In genomic region chr1:24123611-24124010, GRCh38 we compare ENCODE assay signal across 35 cellular contexts. TPM values are rescaled to one million over a fixed set of nuclear protein-coding genes. Genes with fewer than 3 reads are reported as not detected.
"Had no signal": no experiment of that assay in that cellular context is flagged by ENCODE, and none has a peak within 500 bp of the region (broad histone marks: within the 10 kb centered on the region; RNA-seq: fewer than 3 reads in every experiment).

No MANE protein-coding gene starts in this region.

- H3K36me3 Mint-ChIP-seq: activated CD8-positive, alpha-beta memory T cell treated with anti-CD3 and anti-CD28 coated beads, Interleukin-2, amount 10 ng/mL, durations not matched to agents 7 days and 5 days; activated naive CD4-positive, alpha-beta T cell treated with anti-CD3 and anti-CD28 coated beads, Interleukin-2, amount 10 ng/mL, durations not matched to agents 7 days and 5 days; activated naive CD4-positive, alpha-beta T cell treated with anti-CD3 and anti-CD28 coated beads, Interleukin-2, amount 50 U/mL, for 24 hours; activated naive CD8-positive, alpha-beta T cell; activated naive CD8-positive, alpha-beta T cell treated with anti-CD3 and anti-CD28 coated beads, Interleukin-2, amount 10 ng/mL, durations not matched to agents 7 days and 5 days; brain had no signal

- H3K9me3 Mint-ChIP-seq: activated B cell treated with CpG ODN at 0.5 μM for 24 hours; activated CD4-positive, alpha-beta memory T cell treated with anti-CD3 and anti-CD28 coated beads, Interleukin-2, amount 10 ng/mL, durations not matched to agents 7 days and 5 days; activated CD4-positive, alpha-beta T cell treated with anti-CD3 and anti-CD28 coated beads, Interleukin-2, amount 10 ng/mL, durations not matched to agents 7 days and 5 days; activated naive CD4-positive, alpha-beta T cell treated with anti-CD3 and anti-CD28 coated beads, Interleukin-2, amount 10 ng/mL, durations not matched to agents 7 days and 5 days; activated naive CD4-positive, alpha-beta T cell treated with anti-CD3 and anti-CD28 coated beads, Interleukin-2, amount 50 U/mL, for 24 hours; activated naive CD8-positive, alpha-beta T cell treated with anti-CD3 and anti-CD28 coated beads, Interleukin-2, amount 10 ng/mL, durations not matched to agents 7 days and 5 days; activated naive CD8-positive, alpha-beta T cell treated with anti-CD3 and anti-CD28 coated beads, Interleukin-2, amount 50 U/mL, for 24 hours; activated T-cell treated with anti-CD3 and anti-CD28 coated beads, Interleukin-2, amount 50 U/mL, for 24 hours; activated T-helper 2 cell treated with anti-CD3 and anti-CD28 coated beads, Interferon-gamma antibody, Interleukin-2, Interleukin-4, amounts not matched to agents 10 μg/mL and 5 μg/mL and 100 μg/mL, durations not matched to agents 14 hours and 24 hours and 36 hours; central memory CD8-positive, alpha-beta T cell; T-helper 1 cell treated with Interleukin-12 subunit alpha and Interleukin-12 subunit beta and Interleukin-4 antibody, amounts not matched to agents 30 μg/mL and 1 μg/mL, for 36 hours; T-helper 2 cell treated with Interferon-gamma antibody and Interleukin-4, amounts not matched to agents 5 μg/mL and 100 μg/mL, for 36 hours had no signal

- ATAC-seq: activated CD8-positive, alpha-beta memory T cell treated with anti-CD3 and anti-CD28 coated beads, Interleukin-2, amount 10 ng/mL, durations not matched to agents 7 days and 5 days; activated CD8-positive, alpha-beta T cell treated with anti-CD3 and anti-CD28 coated beads, Interleukin-2, amount 10 ng/mL, durations not matched to agents 7 days and 5 days; activated naive CD8-positive, alpha-beta T cell treated with anti-CD3 and anti-CD28 coated beads, Interleukin-2, amount 50 U/mL, for 24 hours had no signal

- H3K4me1 Mint-ChIP-seq: activated B cell treated with CpG ODN at 0.5 μM for 24 hours; activated CD4-positive, alpha-beta memory T cell treated with anti-CD3 and anti-CD28 coated beads, Interleukin-2, amount 10 ng/mL, durations not matched to agents 7 days and 5 days; activated CD4-positive, alpha-beta T cell treated with anti-CD3 and anti-CD28 coated beads, Interleukin-2, amount 10 ng/mL, durations not matched to agents 7 days and 5 days; activated CD8-positive, alpha-beta memory T cell treated with anti-CD3 and anti-CD28 coated beads, Interleukin-2, amount 10 ng/mL, durations not matched to agents 7 days and 5 days; activated naive CD4-positive, alpha-beta T cell treated with anti-CD3 and anti-CD28 coated beads, Interleukin-2, amount 10 ng/mL, durations not matched to agents 7 days and 5 days; activated naive CD4-positive, alpha-beta T cell treated with anti-CD3 and anti-CD28 coated beads, Interleukin-2, amount 50 U/mL, for 24 hours; activated naive CD8-positive, alpha-beta T cell treated with anti-CD3 and anti-CD28 coated beads, Interleukin-2, amount 10 ng/mL, durations not matched to agents 7 days and 5 days; activated naive CD8-positive, alpha-beta T cell treated with anti-CD3 and anti-CD28 coated beads, Interleukin-2, amount 50 U/mL, for 24 hours; central memory CD8-positive, alpha-beta T cell had no signal

- H3K27ac ChIP-seq: cardiac muscle cell, VCaP had no signal

- DNase-seq: activated B cell treated with CpG ODN at 0.5 μM for 24 hours; activated CD4-positive, alpha-beta memory T cell treated with anti-CD3 and anti-CD28 coated beads, Interleukin-2, amount 10 ng/mL, durations not matched to agents 7 days and 5 days; activated CD4-positive, alpha-beta T cell treated with anti-CD3 and anti-CD28 coated beads for 48 hours; activated CD4-positive, alpha-beta T cell treated with anti-CD3 and anti-CD28 coated beads, Interleukin-2, amount 10 ng/mL, durations not matched to agents 7 days and 5 days; activated CD4-positive, alpha-beta T cell treated with anti-CD3 and anti-CD28 coated beads, Interleukin-2, amount 50 U/mL, for 48 hours; activated CD4-positive, CD25-positive, alpha-beta regulatory T cell treated with anti-CD3 and anti-CD28 coated beads, Interleukin-2, amount 50 U/mL, for 72 hours; activated CD8-positive, alpha-beta memory T cell treated with anti-CD3 and anti-CD28 coated beads for 24 hours; activated CD8-positive, alpha-beta memory T cell treated with anti-CD3 and anti-CD28 coated beads, Interleukin-2, amount 10 ng/mL, durations not matched to agents 7 days and 5 days; activated CD8-positive, alpha-beta memory T cell treated with anti-CD3 and anti-CD28 coated beads, Interleukin-2, amount 50 U/mL, for 48 hours; activated CD8-positive, alpha-beta T cell treated with anti-CD3 and anti-CD28 coated beads, Interleukin-2, amount 10 ng/mL, durations not matched to agents 7 days and 5 days; activated effector memory CD4-positive, alpha-beta T cell treated with Interleukin-2 at 50 U/mL for 16 hours; activated gamma-delta T cell; activated naive CD4-positive, alpha-beta T cell treated with anti-CD3 and anti-CD28 coated beads, Interleukin-2, amount 10 ng/mL, durations not matched to agents 7 days and 5 days; activated naive CD4-positive, alpha-beta T cell treated with Interleukin-2 at 50 U/mL for 16 hours; activated naive CD8-positive, alpha-beta T cell treated with anti-CD3 and anti-CD28 coated beads, Interleukin-2, amount 10 ng/mL, durations not matched to agents 7 days and 5 days; activated naive CD8-positive, alpha-beta T cell treated with anti-CD3 and anti-CD28 coated beads, Interleukin-2, amount 50 U/mL, for 24 hours; activated T-cell treated with anti-CD3 and anti-CD28 coated beads, Interleukin-2, amount 50 U/mL, for 24 hours; activated T-cell treated with anti-CD3 and anti-CD28 coated beads, Interleukin-2, amount 50 U/mL, for 48 hours; amygdala; anterior cingulate cortex; caudate nucleus; SW 1271; T-helper 1 cell; T-helper 2 cell; T-helper 9 cell had no signal

- H3K4me3 ChIP-seq: cardiac muscle cell had no signal

- H3K27ac Mint-ChIP-seq: activated B cell treated with CpG ODN at 0.5 μM for 24 hours; activated CD4-positive, alpha-beta memory T cell treated with anti-CD3 and anti-CD28 coated beads, Interleukin-2, amount 10 ng/mL, durations not matched to agents 7 days and 5 days; activated CD4-positive, alpha-beta T cell treated with anti-CD3 and anti-CD28 coated beads, Interleukin-2, amount 10 ng/mL, durations not matched to agents 7 days and 5 days; activated CD8-positive, alpha-beta memory T cell treated with anti-CD3 and anti-CD28 coated beads, Interleukin-2, amount 10 ng/mL, durations not matched to agents 7 days and 5 days; activated CD8-positive, alpha-beta T cell treated with anti-CD3 and anti-CD28 coated beads, Interleukin-2, amount 10 ng/mL, durations not matched to agents 7 days and 5 days; activated naive CD4-positive, alpha-beta T cell treated with anti-CD3 and anti-CD28 coated beads, Interleukin-2, amount 10 ng/mL, durations not matched to agents 7 days and 5 days; activated naive CD8-positive, alpha-beta T cell; activated naive CD8-positive, alpha-beta T cell treated with anti-CD3 and anti-CD28 coated beads, Interleukin-2, amount 10 ng/mL, durations not matched to agents 7 days and 5 days; activated naive CD8-positive, alpha-beta T cell treated with anti-CD3 and anti-CD28 coated beads, Interleukin-2, amount 50 U/mL, for 24 hours; activated T-cell treated with anti-CD3 and anti-CD28 coated beads, Interleukin-2, amount 50 U/mL, for 24 hours; activated T-helper 2 cell treated with anti-CD3 and anti-CD28 coated beads, Interferon-gamma antibody, Interleukin-2, Interleukin-4, amounts not matched to agents 10 μg/mL and 5 μg/mL and 100 μg/mL, durations not matched to agents 14 hours and 24 hours and 36 hours; brain; T-helper 1 cell treated with Interleukin-12 subunit alpha and Interleukin-12 subunit beta and Interleukin-4 antibody, amounts not matched to agents 30 μg/mL and 1 μg/mL, for 36 hours; T-helper 2 cell treated with Interferon-gamma antibody and Interleukin-4, amounts not matched to agents 5 μg/mL and 100 μg/mL, for 36 hours had no signal

- H3K27me3 ChIP-seq: cardiac muscle cell had no signal

- H3K36me3 ChIP-seq: cardiac muscle cell had no signal

- H3K27me3 Mint-ChIP-seq: activated naive CD4-positive, alpha-beta T cell treated with anti-CD3 and anti-CD28 coated beads, Interleukin-2, amount 50 U/mL, for 24 hours; activated naive CD8-positive, alpha-beta T cell; activated naive CD8-positive, alpha-beta T cell treated with anti-CD3 and anti-CD28 coated beads, Interleukin-2, amount 50 U/mL, for 24 hours had no signal

- H3K4me3 Mint-ChIP-seq: activated B cell treated with CpG ODN at 0.5 μM for 24 hours; activated CD4-positive, alpha-beta memory T cell treated with anti-CD3 and anti-CD28 coated beads, Interleukin-2, amount 10 ng/mL, durations not matched to agents 7 days and 5 days; activated CD4-positive, alpha-beta T cell treated with anti-CD3 and anti-CD28 coated beads, Interleukin-2, amount 10 ng/mL, durations not matched to agents 7 days and 5 days; activated CD8-positive, alpha-beta memory T cell treated with anti-CD3 and anti-CD28 coated beads, Interleukin-2, amount 10 ng/mL, durations not matched to agents 7 days and 5 days; activated CD8-positive, alpha-beta T cell treated with anti-CD3 and anti-CD28 coated beads, Interleukin-2, amount 10 ng/mL, durations not matched to agents 7 days and 5 days; activated naive CD4-positive, alpha-beta T cell treated with anti-CD3 and anti-CD28 coated beads, Interleukin-2, amount 10 ng/mL, durations not matched to agents 7 days and 5 days; activated naive CD4-positive, alpha-beta T cell treated with anti-CD3 and anti-CD28 coated beads, Interleukin-2, amount 50 U/mL, for 24 hours; activated naive CD8-positive, alpha-beta T cell; activated naive CD8-positive, alpha-beta T cell treated with anti-CD3 and anti-CD28 coated beads, Interleukin-2, amount 10 ng/mL, durations not matched to agents 7 days and 5 days; activated naive CD8-positive, alpha-beta T cell treated with anti-CD3 and anti-CD28 coated beads, Interleukin-2, amount 50 U/mL, for 24 hours; activated T-cell treated with anti-CD3 and anti-CD28 coated beads, Interleukin-2, amount 50 U/mL, for 24 hours; brain; central memory CD8-positive, alpha-beta T cell; T-helper 1 cell treated with Interleukin-12 subunit alpha and Interleukin-12 subunit beta and Interleukin-4 antibody, amounts not matched to agents 30 μg/mL and 1 μg/mL, for 36 hours; T-helper 2 cell treated with Interferon-gamma antibody and Interleukin-4, amounts not matched to agents 5 μg/mL and 100 μg/mL, for 36 hours had no signal

RNA-seq across cellular contexts. Expression of gene MYOM3, which starts 11.7 kb away (rescaled TPM):
- total RNA-seq: activated B cell treated with CpG ODN at 0.5 μM for 24 hours; activated CD4-positive, alpha-beta memory T cell treated with anti-CD3 and anti-CD28 coated beads, Interleukin-2, amount 10 ng/mL, durations not matched to agents 7 days and 5 days; activated CD4-positive, alpha-beta T cell treated with anti-CD3 and anti-CD28 coated beads, Interleukin-2, amount 10 ng/mL, durations not matched to agents 7 days and 5 days; activated CD8-positive, alpha-beta memory T cell treated with anti-CD3 and anti-CD28 coated beads, Interleukin-2, amount 10 ng/mL, durations not matched to agents 7 days and 5 days; activated CD8-positive, alpha-beta T cell treated with anti-CD3 and anti-CD28 coated beads, Interleukin-2, amount 10 ng/mL, durations not matched to agents 7 days and 5 days; activated naive CD8-positive, alpha-beta T cell treated with anti-CD3 and anti-CD28 coated beads, Interleukin-2, amount 10 ng/mL, durations not matched to agents 7 days and 5 days; activated T-helper 2 cell treated with anti-CD3 and anti-CD28 coated beads, Interferon-gamma antibody, Interleukin-2, Interleukin-4, amounts not matched to agents 10 μg/mL and 5 μg/mL and 100 μg/mL, durations not matched to agents 14 hours and 24 hours and 36 hours had no signal

RNA-seq across cellular contexts. Expression of gene IL22RA1, which starts 19.3 kb away (rescaled TPM):
- total RNA-seq: activated CD4-positive, alpha-beta memory T cell treated with anti-CD3 and anti-CD28 coated beads, Interleukin-2, amount 10 ng/mL, durations not matched to agents 7 days and 5 days; activated CD4-positive, alpha-beta T cell treated with anti-CD3 and anti-CD28 coated beads, Interleukin-2, amount 10 ng/mL, durations not matched to agents 7 days and 5 days; activated CD8-positive, alpha-beta T cell treated with anti-CD3 and anti-CD28 coated beads, Interleukin-2, amount 10 ng/mL, durations not matched to agents 7 days and 5 days; activated T-helper 2 cell treated with anti-CD3 and anti-CD28 coated beads, Interferon-gamma antibody, Interleukin-2, Interleukin-4, amounts not matched to agents 10 μg/mL and 5 μg/mL and 100 μg/mL, durations not matched to agents 14 hours and 24 hours and 36 hours; astrocyte; cardiac muscle cell had no signal
